ENCODE assay signal across 1 cellular context in the genomic region with DNA sequence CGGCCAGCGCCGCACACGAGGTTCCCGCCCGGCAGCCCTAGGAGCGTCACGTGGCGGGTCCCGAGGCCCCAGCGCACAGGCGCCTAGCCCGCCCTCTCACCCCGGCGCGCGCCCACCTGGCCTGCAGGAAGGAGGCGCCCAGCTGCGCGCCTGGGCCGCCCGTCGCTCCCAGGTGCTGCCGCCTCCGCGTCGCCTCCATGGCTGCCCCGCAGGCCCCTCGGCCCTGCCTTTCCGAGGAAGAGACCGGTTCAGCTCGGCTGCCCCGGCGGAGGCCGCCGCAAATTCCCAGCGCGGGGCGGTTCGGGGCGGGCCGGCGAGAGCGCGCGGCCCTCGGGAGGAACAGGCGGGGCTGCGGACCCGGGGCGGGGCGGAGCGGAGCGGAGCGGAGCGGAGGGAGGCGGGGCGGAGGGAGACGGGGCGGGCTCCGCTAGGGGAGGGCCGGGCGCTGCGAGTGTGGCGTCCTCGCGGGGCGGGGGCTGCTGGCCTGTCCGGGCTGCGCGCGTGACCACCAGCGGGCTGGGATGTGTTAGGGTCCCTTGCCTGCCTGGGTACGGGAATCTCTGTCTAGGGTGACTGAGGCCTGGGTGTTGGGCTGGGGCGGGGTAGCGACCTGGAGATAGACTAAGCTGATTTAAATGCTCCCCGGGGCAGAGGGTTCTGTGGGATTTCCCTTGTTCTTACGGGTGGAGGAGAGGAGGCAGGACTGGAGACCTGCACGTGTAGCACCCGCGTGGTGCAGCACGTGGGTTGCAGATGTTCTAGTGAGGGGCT.
TF ChIP-seq lines count a peak whose summit lies in the region.

Gene CLN6, minus strand, starts transcription at position 343 of the 771 bp plus-strand sequence. Its CDS starts 144 bp downstream, at position 199.

TF ChIP-seq in K562, 482 proteins besides CTCF, POLR2A, EP300 and RAD21 (continued from another document and continues in another):
- TF ChIP-seq, protein P1, sequence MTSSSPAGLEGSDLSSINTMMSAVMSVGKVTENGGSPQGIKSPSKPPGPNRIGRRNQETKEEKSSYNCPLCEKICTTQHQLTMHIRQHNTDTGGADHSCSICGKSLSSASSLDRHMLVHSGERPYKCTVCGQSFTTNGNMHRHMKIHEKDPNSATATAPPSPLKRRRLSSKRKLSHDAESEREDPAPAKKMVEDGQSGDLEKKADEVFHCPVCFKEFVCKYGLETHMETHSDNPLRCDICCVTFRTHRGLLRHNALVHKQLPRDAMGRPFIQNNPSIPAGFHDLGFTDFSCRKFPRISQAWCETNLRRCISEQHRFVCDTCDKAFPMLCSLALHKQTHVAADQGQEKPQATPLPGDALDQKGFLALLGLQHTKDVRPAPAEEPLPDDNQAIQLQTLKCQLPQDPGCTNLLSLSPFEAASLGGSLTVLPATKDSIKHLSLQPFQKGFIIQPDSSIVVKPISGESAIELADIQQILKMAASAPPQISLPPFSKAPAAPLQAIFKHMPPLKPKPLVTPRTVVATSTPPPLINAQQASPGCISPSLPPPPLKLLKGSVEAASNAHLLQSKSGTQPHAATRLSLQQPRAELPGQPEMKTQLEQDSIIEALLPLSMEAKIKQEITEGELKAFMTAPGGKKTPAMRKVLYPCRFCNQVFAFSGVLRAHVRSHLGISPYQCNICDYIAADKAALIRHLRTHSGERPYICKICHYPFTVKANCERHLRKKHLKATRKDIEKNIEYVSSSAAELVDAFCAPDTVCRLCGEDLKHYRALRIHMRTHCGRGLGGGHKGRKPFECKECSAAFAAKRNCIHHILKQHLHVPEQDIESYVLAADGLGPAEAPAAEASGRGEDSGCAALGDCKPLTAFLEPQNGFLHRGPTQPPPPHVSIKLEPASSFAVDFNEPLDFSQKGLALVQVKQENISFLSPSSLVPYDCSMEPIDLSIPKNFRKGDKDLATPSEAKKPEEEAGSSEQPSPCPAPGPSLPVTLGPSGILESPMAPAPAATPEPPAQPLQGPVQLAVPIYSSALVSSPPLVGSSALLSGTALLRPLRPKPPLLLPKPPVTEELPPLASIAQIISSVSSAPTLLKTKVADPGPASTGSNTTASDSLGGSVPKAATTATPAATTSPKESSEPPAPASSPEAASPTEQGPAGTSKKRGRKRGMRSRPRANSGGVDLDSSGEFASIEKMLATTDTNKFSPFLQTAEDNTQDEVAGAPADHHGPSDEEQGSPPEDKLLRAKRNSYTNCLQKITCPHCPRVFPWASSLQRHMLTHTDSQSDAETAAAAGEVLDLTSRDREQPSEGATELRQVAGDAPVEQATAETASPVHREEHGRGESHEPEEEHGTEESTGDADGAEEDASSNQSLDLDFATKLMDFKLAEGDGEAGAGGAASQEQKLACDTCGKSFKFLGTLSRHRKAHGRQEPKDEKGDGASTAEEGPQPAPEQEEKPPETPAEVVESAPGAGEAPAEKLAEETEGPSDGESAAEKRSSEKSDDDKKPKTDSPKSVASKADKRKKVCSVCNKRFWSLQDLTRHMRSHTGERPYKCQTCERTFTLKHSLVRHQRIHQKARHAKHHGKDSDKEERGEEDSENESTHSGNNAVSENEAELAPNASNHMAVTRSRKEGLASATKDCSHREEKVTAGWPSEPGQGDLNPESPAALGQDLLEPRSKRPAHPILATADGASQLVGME (CRISPR knock-in tag; IDR thresholded peaks at IDR 0.05) = no peak
- TF ChIP-seq ZBED1 (IDR thresholded peaks at IDR 0.05) = peak; percentile 42; the same call in 1 of the 2 replicates
- TF ChIP-seq, protein P2, sequence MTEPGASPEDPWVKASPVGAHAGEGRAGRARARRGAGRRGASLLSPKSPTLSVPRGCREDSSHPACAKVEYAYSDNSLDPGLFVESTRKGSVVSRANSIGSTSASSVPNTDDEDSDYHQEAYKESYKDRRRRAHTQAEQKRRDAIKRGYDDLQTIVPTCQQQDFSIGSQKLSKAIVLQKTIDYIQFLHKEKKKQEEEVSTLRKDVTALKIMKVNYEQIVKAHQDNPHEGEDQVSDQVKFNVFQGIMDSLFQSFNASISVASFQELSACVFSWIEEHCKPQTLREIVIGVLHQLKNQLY (CRISPR knock-in tag; conservative IDR thresholded peaks at IDR 0.05) = 0 out of 4 replicates have a peak, but pooled peaks of 1 of the 2 experiments have one; percentile 28
- peak; percentile 92 for TF ChIP-seq RBFOX2 (IDR thresholded peaks at IDR 0.05; ENCODE audit: low read depth, low read length)
- TF ChIP-seq PHF20 (IDR thresholded peaks at IDR 0.05; ENCODE audit: partially characterized antibody) = no peak
- peak; percentile 64; the same call in 1 of the 2 replicates for TF ChIP-seq ZNF282 (CRISPR knock-in tag; IDR thresholded peaks at IDR 0.05)
- no peak for TF ChIP-seq POLR2B (IDR thresholded peaks at IDR 0.05; ENCODE audit: low read depth, partially characterized antibody)
- TF ChIP-seq, protein P3, sequence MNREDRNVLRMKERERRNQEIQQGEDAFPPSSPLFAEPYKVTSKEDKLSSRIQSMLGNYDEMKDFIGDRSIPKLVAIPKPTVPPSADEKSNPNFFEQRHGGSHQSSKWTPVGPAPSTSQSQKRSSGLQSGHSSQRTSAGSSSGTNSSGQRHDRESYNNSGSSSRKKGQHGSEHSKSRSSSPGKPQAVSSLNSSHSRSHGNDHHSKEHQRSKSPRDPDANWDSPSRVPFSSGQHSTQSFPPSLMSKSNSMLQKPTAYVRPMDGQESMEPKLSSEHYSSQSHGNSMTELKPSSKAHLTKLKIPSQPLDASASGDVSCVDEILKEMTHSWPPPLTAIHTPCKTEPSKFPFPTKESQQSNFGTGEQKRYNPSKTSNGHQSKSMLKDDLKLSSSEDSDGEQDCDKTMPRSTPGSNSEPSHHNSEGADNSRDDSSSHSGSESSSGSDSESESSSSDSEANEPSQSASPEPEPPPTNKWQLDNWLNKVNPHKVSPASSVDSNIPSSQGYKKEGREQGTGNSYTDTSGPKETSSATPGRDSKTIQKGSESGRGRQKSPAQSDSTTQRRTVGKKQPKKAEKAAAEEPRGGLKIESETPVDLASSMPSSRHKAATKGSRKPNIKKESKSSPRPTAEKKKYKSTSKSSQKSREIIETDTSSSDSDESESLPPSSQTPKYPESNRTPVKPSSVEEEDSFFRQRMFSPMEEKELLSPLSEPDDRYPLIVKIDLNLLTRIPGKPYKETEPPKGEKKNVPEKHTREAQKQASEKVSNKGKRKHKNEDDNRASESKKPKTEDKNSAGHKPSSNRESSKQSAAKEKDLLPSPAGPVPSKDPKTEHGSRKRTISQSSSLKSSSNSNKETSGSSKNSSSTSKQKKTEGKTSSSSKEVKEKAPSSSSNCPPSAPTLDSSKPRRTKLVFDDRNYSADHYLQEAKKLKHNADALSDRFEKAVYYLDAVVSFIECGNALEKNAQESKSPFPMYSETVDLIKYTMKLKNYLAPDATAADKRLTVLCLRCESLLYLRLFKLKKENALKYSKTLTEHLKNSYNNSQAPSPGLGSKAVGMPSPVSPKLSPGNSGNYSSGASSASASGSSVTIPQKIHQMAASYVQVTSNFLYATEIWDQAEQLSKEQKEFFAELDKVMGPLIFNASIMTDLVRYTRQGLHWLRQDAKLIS (CRISPR knock-in tag; IDR thresholded peaks at IDR 0.05) = peak; percentile 39; the same call in 1 of the 2 replicates
- no peak for TF ChIP-seq SLC30A9 (CRISPR knock-in tag; IDR thresholded peaks at IDR 0.05)
- TF ChIP-seq ZNF347 (CRISPR knock-in tag; IDR thresholded peaks at IDR 0.05; ENCODE audit: low read depth) = no peak
- TF ChIP-seq ARID4B (CRISPR knock-in tag; IDR thresholded peaks at IDR 0.05) = peak; percentile 64; the same call in 1 of the 2 replicates
- TF ChIP-seq RBBP5 (IDR thresholded peaks at IDR 0.05; ENCODE audit: borderline replicate concordance, insufficient read depth, low read length, poor library complexity, severe bottlenecking) = peak; percentile 82
- 0 out of 2 replicates have a peak, but pooled peaks have one; percentile 54 for TF ChIP-seq E2F4 (CRISPR knock-in tag; IDR thresholded peaks at IDR 0.05; ENCODE audit: low read depth)
- no peak for TF ChIP-seq SMARCA4 (IDR thresholded peaks at IDR 0.05)
- no peak for TF ChIP-seq ETV6 (IDR thresholded peaks at IDR 0.05; ENCODE audit: borderline replicate concordance in 1 of 2, low read depth in 2 of 2, low read length in 1 of 2)
- peak; percentile 85; the same call in 1 of the 2 replicates for TF ChIP-seq ETV6 (CRISPR knock-in tag; IDR thresholded peaks at IDR 0.05; ENCODE audit: borderline replicate concordance)
- no peak for TF ChIP-seq PURB (CRISPR knock-in tag; IDR thresholded peaks at IDR 0.05; ENCODE audit: low read depth)
- TF ChIP-seq CREM (IDR thresholded peaks at IDR 0.05; ENCODE audit: low read depth) = peak; percentile 3; the same call in 1 of the 2 replicates
- TF ChIP-seq, protein P4, sequence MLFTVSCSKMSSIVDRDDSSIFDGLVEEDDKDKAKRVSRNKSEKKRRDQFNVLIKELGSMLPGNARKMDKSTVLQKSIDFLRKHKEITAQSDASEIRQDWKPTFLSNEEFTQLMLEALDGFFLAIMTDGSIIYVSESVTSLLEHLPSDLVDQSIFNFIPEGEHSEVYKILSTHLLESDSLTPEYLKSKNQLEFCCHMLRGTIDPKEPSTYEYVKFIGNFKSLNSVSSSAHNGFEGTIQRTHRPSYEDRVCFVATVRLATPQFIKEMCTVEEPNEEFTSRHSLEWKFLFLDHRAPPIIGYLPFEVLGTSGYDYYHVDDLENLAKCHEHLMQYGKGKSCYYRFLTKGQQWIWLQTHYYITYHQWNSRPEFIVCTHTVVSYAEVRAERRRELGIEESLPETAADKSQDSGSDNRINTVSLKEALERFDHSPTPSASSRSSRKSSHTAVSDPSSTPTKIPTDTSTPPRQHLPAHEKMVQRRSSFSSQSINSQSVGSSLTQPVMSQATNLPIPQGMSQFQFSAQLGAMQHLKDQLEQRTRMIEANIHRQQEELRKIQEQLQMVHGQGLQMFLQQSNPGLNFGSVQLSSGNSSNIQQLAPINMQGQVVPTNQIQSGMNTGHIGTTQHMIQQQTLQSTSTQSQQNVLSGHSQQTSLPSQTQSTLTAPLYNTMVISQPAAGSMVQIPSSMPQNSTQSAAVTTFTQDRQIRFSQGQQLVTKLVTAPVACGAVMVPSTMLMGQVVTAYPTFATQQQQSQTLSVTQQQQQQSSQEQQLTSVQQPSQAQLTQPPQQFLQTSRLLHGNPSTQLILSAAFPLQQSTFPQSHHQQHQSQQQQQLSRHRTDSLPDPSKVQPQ (CRISPR knock-in tag; IDR thresholded peaks at IDR 0.05; ENCODE audit: borderline replicate concordance) = peak; percentile 88
- TF ChIP-seq CBX1 (IDR thresholded peaks at IDR 0.05; ENCODE audit: low read depth) = peak; percentile 23; the same call in 1 of the 2 replicates
- TF ChIP-seq HDAC1 (IDR thresholded peaks at IDR 0.05) = peak in 1 of 2 experiments; percentile 97; a peak in 2 of 4 replicates
- TF ChIP-seq HCFC1 (IDR thresholded peaks at IDR 0.05; ENCODE audit: low read depth, low read length) = peak; percentile 14; the same call in 1 of the 2 replicates
- TF ChIP-seq, protein P5, sequence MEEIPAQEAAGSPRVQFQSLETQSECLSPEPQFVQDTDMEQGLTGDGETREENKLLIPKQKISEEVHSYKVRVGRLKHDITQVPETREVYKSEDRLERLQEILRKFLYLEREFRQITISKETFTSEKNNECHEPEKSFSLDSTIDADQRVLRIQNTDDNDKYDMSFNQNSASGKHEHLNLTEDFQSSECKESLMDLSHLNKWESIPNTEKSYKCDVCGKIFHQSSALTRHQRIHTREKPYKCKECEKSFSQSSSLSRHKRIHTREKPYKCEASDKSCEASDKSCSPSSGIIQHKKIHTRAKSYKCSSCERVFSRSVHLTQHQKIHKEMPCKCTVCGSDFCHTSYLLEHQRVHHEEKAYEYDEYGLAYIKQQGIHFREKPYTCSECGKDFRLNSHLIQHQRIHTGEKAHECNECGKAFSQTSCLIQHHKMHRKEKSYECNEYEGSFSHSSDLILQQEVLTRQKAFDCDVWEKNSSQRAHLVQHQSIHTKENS (CRISPR knock-in tag; IDR thresholded peaks at IDR 0.05) = no peak
- peak in 1 of 2 experiments; percentile 16; a peak in 1 of 4 replicates for TF ChIP-seq RCOR1 (IDR thresholded peaks at IDR 0.05; ENCODE audit: borderline replicate concordance in 1 of 2, low read depth in 2 of 2, low read length in 2 of 2)
- TF ChIP-seq ZNF507 (tag; conservative IDR thresholded peaks at IDR 0.05) = no peak
- peak; percentile 38; the same call in 1 of the 2 replicates for TF ChIP-seq SOX6 (IDR thresholded peaks at IDR 0.05)
- TF ChIP-seq ZBTB7A (IDR thresholded peaks at IDR 0.05; ENCODE audit: borderline replicate concordance, control insufficient read depth, low read depth, low read length) = peak; percentile 48; the same call in 1 of the 2 replicates
- TF ChIP-seq ZNF41 (CRISPR knock-in tag; conservative IDR thresholded peaks at IDR 0.05) = no peak
- peak; percentile 91 for TF ChIP-seq USF2 (CRISPR knock-in tag; IDR thresholded peaks at IDR 0.05)
